ENCODE assay signal across 8 cellular contexts in genomic region chr1:235972316-235973090, GRCh38.
DNase-seq lines count a peak whose midpoint lies in the region; ATAC-seq, FAIRE-seq and TF ChIP-seq lines count a peak whose summit lies in the region.

No MANE protein-coding gene starts in this region.

- FAIRE-seq in TTC549 (lab: Jason Lieb, UNC) = peak; percentile 47

- CTCF ChIA-PET in AG04450 (lab: Charles Lee) = interaction anchor here (0.6 to 3.6 kb wide), 101 partner anchors 9 to 545 kb away, joined by 3 to 98 read pairs (median 7); partner anchors contain the start of genes B3GALNT2, LYST and NID1

- H3K27ac ChIP-seq in AG04450 (ENCODE audit: low read depth, low read length) = peak overlapping the region; percentile 98

- H3K4me3 ChIP-seq in AG04450 (ENCODE audit: low read depth, low read length) = peak overlapping the region; percentile 47
- H3K4me3 ChIP-seq in fibroblast of the aortic adventitia (ENCODE audit: low read depth, low read length) = peak overlapping the region; percentile 52

- peaks cover 9% of the 10 kb centered on the region for H3K9me3 ChIP-seq in AG04450 (ENCODE audit: control insufficient read depth, insufficient read depth, low read length)

- no peaks in the 10 kb centered on the region for H3K27me3 ChIP-seq in AG04450 (ENCODE audit: control insufficient read depth, insufficient read depth, low read length)

- POLR2A ChIA-PET in AG04450 (lab: Yijun Ruan, JAX) = interaction anchor here (0.6 to 2.1 kb wide), 12 partner anchors 12 to 811 kb away, joined by 3 to 12 read pairs (median 5); partner anchors contain the start of genes B3GALNT2, LYST, NID1 and RBM34

- DNase-seq in AG04450 (ENCODE audit: low read depth, low spot score) (peak; percentile 42), fibroblast of the aortic adventitia (ENCODE audit: low read depth) (peak; percentile 94), non-pigmented ciliary epithelial cell (ENCODE audit: low read depth) (peak; percentile 52), NCI-H1436 (lab: John Stamatoyannopoulos, UW) (no peak), hippocampal formation (lab: John Stamatoyannopoulos, UW) (no peak)

- ATAC-seq in GM18907 (IDR thresholded peaks at IDR 0.05; ENCODE audit: unreplicated experiment) (peak; percentile 45), HG03135 (IDR thresholded peaks at IDR 0.05; ENCODE audit: unreplicated experiment) (peak; percentile 34)

- no peak for TF ChIP-seq CTCF in AG04450 (IDR thresholded peaks at IDR 0.05; ENCODE audit: low read depth, low read length)
- no peak for TF ChIP-seq CTCF in fibroblast of the aortic adventitia (IDR thresholded peaks at IDR 0.05; ENCODE audit: insufficient read depth, low read length)

Comparison
In these comparisons a context has a peak if more than half of its experiments do, and no peak if none do; other contexts are left out.
1. DNase-seq: peak in AG04450 (single experiment), fibroblast of the aortic adventitia (single experiment) and non-pigmented ciliary epithelial cell (single experiment); none in NCI-H1436 (single experiment) and hippocampal formation (0 of 2).